In genomic region chr17:66165537-66166123, GRCh38 we compare ENCODE assay signal across 8 cellular contexts. TPM values are rescaled to one million over a fixed set of nuclear protein-coding genes. Genes with fewer than 3 reads are reported as not detected.
DNase-seq lines count a peak whose midpoint lies in the region; ATAC-seq and TF ChIP-seq lines count a peak whose summit lies in the region.

No MANE protein-coding gene starts in this region.

- CTCF ChIA-PET in GM10248 (lab: Yijun Ruan, JAX), result interaction anchor here (1.0 to 5.5 kb wide), 9 partner anchors 11 to 936 kb away, joined by 3 to 58 read pairs (median 4); partner anchors contain the start of gene CEP112

- no peak for TF ChIP-seq POLR2A in testis (IDR thresholded peaks at IDR 0.05)

- no peak overlapping the region for H3K9ac ChIP-seq in adipocyte (ENCODE audit: low read length)

- ATAC-seq in aorta (ENCODE audit: low FRiP score), result no peak
- ATAC-seq in HG02938 (IDR thresholded peaks at IDR 0.05; ENCODE audit: unreplicated experiment), result no peak

- H3K27me3 ChIP-seq in adipocyte (replicated peaks; ENCODE audit: control insufficient read depth, insufficient read depth, low read length), result no peaks in the 10 kb centered on the region
- no peaks in the 10 kb centered on the region for H3K27me3 ChIP-seq in iPS DF 6.9 (ENCODE audit: control insufficient read depth, insufficient read depth, low read length)
- no peaks in the 10 kb centered on the region for H3K27me3 ChIP-seq in testis
- no peaks in the 10 kb centered on the region for H3K27me3 ChIP-seq in aorta (ENCODE audit: control insufficient read depth in 1 of 2, insufficient read depth in 2 of 2, low read length in 1 of 2)

- TF ChIP-seq CTCF in GM10248 (IDR thresholded peaks at IDR 0.05; ENCODE audit: control extremely low read depth, extremely low read depth, low read depth, missing control alignments) (peak; percentile 53), testis (IDR thresholded peaks at IDR 0.05) (peak; percentile 71 to 77 (median 74))

- DNase-seq in AG08395 (ENCODE audit: low spot score) (peak; percentile 72), GM10248 (ENCODE audit: extremely low spot score) (peak; percentile 44), NCI-H1694 treated with DMSO at 0.1 percent for 48 hours (lab: John Stamatoyannopoulos, UW) (peak; percentile 33), adipocyte (ENCODE audit: low read depth) (peak; percentile 78), iPS DF 6.9 (ENCODE audit: low read depth, low spot score) (peak; percentile 2), testis (no peak), aorta (no peak)

- H3K36me3 ChIP-seq in adipocyte (ENCODE audit: control insufficient read depth, insufficient read depth, low read length, severe bottlenecking) (no peaks in the 10 kb centered on the region), iPS DF 6.9 (ENCODE audit: control insufficient read depth, insufficient read depth, low read length) (no peaks in the 10 kb centered on the region), testis (ENCODE audit: low read depth, missing control alignments) (no peaks in the 10 kb centered on the region), aorta (ENCODE audit: control insufficient read depth in 1 of 2, insufficient read depth in 2 of 2, low read length in 1 of 2) (peaks cover 0 to 2% of the 10 kb centered on the region in 2 donors)

- POLR2A ChIA-PET in GM10248 (lab: Yijun Ruan, JAX), result no interaction called here

- H3K27ac ChIP-seq in iPS DF 6.9 (ENCODE audit: low read length) (no peak overlapping the region), testis (no peak overlapping the region), aorta (ENCODE audit: low read depth in 1 of 2, low read length in 2 of 2) (no peak overlapping the region)

- no peaks in the 10 kb centered on the region for H3K9me3 ChIP-seq in adipocyte (ENCODE audit: control insufficient read depth, low read length)
- no peaks in the 10 kb centered on the region for H3K9me3 ChIP-seq in iPS DF 6.9 (ENCODE audit: control insufficient read depth, insufficient read depth, low read length)
- H3K9me3 ChIP-seq in testis, result no peaks in the 10 kb centered on the region
- H3K9me3 ChIP-seq in aorta (ENCODE audit: control insufficient read depth, low read length), result no peaks in the 10 kb centered on the region

- peaks cover 8% of the 10 kb centered on the region for H3K4me1 ChIP-seq in adipocyte (ENCODE audit: control insufficient read depth, insufficient read depth, low read length)
- H3K4me1 ChIP-seq in iPS DF 6.9 (ENCODE audit: control insufficient read depth, insufficient read depth, low read length), result no peaks in the 10 kb centered on the region
- no peaks in the 10 kb centered on the region for H3K4me1 ChIP-seq in testis
- no peaks in the 10 kb centered on the region for H3K4me1 ChIP-seq in aorta (ENCODE audit: control insufficient read depth in 1 of 2, insufficient read depth in 2 of 2, low read length in 2 of 2)

- intact Hi-C loops in testis (cut with DNase I; ENCODE audit: low total_unique reads), result no loop called here
- intact Hi-C loops in aorta (cut with DNase I), result loop anchor here (5.0 to 10.0 kb wide), 4 partner anchors 708 to 928 kb away; no protein-coding TSS in a partner anchor

- no peak overlapping the region for H3K4me3 ChIP-seq in adipocyte (ENCODE audit: low read length)
- no peak overlapping the region for H3K4me3 ChIP-seq in iPS DF 6.9 (ENCODE audit: low read length)
- no peak overlapping the region for H3K4me3 ChIP-seq in testis
- H3K4me3 ChIP-seq in aorta (ENCODE audit: low read length in 2 of 2), result no peak overlapping the region

RNA-seq across cellular contexts. Expression of gene CEP112, which starts 26.3 kb away (rescaled TPM):
- total RNA-seq in testis (10 to 100 TPM; 50.2 to 78.8 TPM), aorta (10 to 100 TPM; 31.2 to 47.5 TPM)
- polyA plus RNA-seq in testis (ENCODE audit: insufficient read depth, low read depth, low replicate concordance) (107 TPM), aorta (10 to 100 TPM; 17.5 to 30.2 TPM)

Comparison
In these comparisons a context has a peak if more than half of its experiments do, and no peak if none do; other contexts are left out.
1. DNase-seq: peak in AG08395 (single experiment), GM10248 (single experiment), NCI-H1694 treated with DMSO at 0.1 percent for 48 hours (single experiment), adipocyte (single experiment) and iPS DF 6.9 (single experiment); none in testis (single experiment) and aorta (0 of 2).